Comparison of ENCODE assay signal across 10 cellular contexts in the genomic region with DNA sequence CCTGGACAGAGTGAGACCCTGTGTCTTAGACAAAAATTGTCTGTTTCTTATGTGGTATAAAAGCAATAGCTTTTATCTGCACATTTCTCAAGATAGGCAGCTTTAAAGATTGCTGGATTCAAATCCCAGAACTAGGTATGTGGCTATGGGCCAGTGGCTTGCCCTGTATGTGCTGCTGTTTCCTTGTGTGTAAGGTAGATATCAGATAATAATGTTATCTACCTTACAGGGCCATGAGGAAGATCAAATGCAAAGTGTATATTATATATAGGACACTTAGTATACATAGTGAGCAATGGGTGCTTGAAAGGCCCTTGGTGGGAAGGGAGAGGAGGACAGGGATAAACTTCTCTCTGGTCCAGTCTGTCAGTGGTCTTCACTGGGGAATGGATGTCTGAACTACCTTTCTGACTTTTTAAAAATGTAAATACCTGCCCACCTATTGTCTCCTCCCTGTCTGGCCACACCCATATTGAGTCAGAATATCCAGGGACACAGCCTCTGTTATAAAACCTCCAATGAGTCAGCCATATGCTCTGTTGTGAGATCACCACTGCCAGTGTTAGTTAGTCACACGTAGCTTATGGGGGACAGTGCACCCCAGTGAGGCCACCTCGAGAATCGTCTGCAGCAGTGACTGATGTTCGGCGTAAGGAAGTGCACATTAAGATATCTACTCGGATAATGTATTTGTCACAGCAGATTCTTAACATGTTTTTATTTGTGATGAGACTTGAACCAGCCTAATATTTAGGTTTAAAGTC.
DNase-seq lines count a peak whose midpoint lies in the region; TF ChIP-seq lines count a peak whose summit lies in the region.
"Had no signal": no experiment of that assay in that cellular context is flagged by ENCODE, and none has a peak within 500 bp of the region (broad histone marks: within the 10 kb centered on the region; RNA-seq: fewer than 3 reads in every experiment).

No MANE protein-coding gene starts in this region.

- H3K27me3 ChIP-seq in MG63 (no peaks in the 10 kb centered on the region), osteoblast (ENCODE audit: insufficient read depth, low read length) (no peaks in the 10 kb centered on the region)

- H3K4me3 ChIP-seq in MG63, result no peak overlapping the region
- H3K4me3 ChIP-seq in choroid plexus epithelial cell (ENCODE audit: low read depth, low read length), result no peak overlapping the region
- H3K4me3 ChIP-seq in osteoblast (ENCODE audit: insufficient read depth, low read length), result no peak overlapping the region

- H3K27ac ChIP-seq in osteoblast (ENCODE audit: low read depth, low read length), result peak overlapping the region; percentile 11
- H3K27ac ChIP-seq: 22Rv1 had no signal

- H3K9me3 ChIP-seq in MG63 (no peaks in the 10 kb centered on the region), osteoblast (ENCODE audit: low read depth, low read length) (no peaks in the 10 kb centered on the region)

- DNase-seq in NCI-H748 (lab: John Stamatoyannopoulos, UW; ENCODE audit: unreplicated experiment) (peak; percentile 14), NCI-H748 treated with DMSO at 0.1 percent for 48 hours (lab: John Stamatoyannopoulos, UW) (no peak), MG63 (peak; percentile 28), choroid plexus epithelial cell (ENCODE audit: low read depth) (peak; percentile 74), osteoblast (ENCODE audit: insufficient read length, low spot score, missing footprints) (peak; percentile 80), NCI-H2107 (lab: John Stamatoyannopoulos, UW) (no peak), activated gamma-delta T cell treated with Interleukin-2 at 50 U/mL for 16 hours (no peak), Kasumi-1 (lab: John Stamatoyannopoulos, UW) (no peak)
- DNase-seq: NCI-H1417 had no signal

- peak overlapping the region; percentile 14 for H3K4me2 ChIP-seq in osteoblast (ENCODE audit: insufficient read depth, low read length)

- H3K36me3 ChIP-seq in MG63, result no peaks in the 10 kb centered on the region
- H3K36me3 ChIP-seq in osteoblast (ENCODE audit: insufficient read depth, low read length), result no peaks in the 10 kb centered on the region

- TF ChIP-seq CTCF in choroid plexus epithelial cell (conservative IDR thresholded peaks at IDR 0.05; ENCODE audit: low read depth, low read length), result no peak
- peak; percentile 35 for TF ChIP-seq CTCF in osteoblast (IDR thresholded peaks at IDR 0.05; ENCODE audit: extremely low read depth, low read depth, low read length)

- H3K4me1 ChIP-seq in osteoblast (ENCODE audit: insufficient read depth, low read length), result peaks cover 29% of the 10 kb centered on the region

- H4K20me1 ChIP-seq in osteoblast (ENCODE audit: insufficient read depth, low read length), result no peaks in the 10 kb centered on the region

- no peaks in the 10 kb centered on the region for H3K79me2 ChIP-seq in osteoblast (ENCODE audit: insufficient read depth, low read length)

- no peak overlapping the region for H2AFZ ChIP-seq in osteoblast (ENCODE audit: low read length)

Comparison
In these comparisons a context has a peak if more than half of its experiments do, and no peak if none do; other contexts are left out.
1. DNase-seq: peak in NCI-H748 (single experiment), MG63 (single experiment), choroid plexus epithelial cell (single experiment) and osteoblast (single experiment); none in NCI-H748 treated with DMSO at 0.1 percent for 48 hours (single experiment), NCI-H2107 (single experiment), activated gamma-delta T cell treated with Interleukin-2 at 50 U/mL for 16 hours (single experiment) and Kasumi-1 (0 of 2).